Comparison of ENCODE assay signal across 23 cellular contexts in the genomic region with DNA sequence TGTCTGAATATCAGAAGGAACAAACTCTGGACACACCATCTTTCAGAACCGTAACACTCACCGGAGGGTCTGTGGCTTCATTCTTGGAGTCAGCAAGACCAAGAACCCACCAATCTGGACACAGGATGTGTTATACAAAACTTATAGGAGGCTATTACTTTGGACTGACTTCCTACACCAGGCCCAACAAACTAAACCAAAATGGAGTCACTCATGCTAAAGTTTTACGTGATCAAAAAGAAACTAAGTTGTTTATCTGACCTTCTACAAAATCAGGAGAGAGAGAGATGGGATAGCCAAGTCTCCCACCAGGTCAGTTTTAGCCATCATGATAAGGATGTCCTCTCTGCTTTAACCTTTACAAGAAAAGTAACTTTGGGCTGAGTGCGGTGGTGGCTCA. TPM values are rescaled to one million over a fixed set of nuclear protein-coding genes. Genes with fewer than 3 reads are reported as not detected.
DNase-seq lines count a peak whose midpoint lies in the region; ATAC-seq and TF ChIP-seq lines count a peak whose summit lies in the region.
"Had no signal": no experiment of that assay in that cellular context is flagged by ENCODE, and none has a peak within 500 bp of the region (broad histone marks: within the 10 kb centered on the region; RNA-seq: fewer than 3 reads in every experiment).

No MANE protein-coding gene starts in this region.

- DNase-seq in breast epithelium (ENCODE audit: low spot score in 2 of 2) (no peak), MCF 10A (ENCODE audit: unreplicated experiment) (no peak), body of pancreas (no peak), right lobe of liver (no peak), NCI-H128 (lab: John Stamatoyannopoulos, UW; ENCODE audit: unreplicated experiment) (no peak)
- DNase-seq: EL, NCI-H1417, NCI-H1694 treated with DMSO at 0.1 percent for 48 hours, NCI-H2081 treated with DMSO at 0.1 percent for 48 hours, NCI-H2171 treated with DMSO at 0.1 percent for 48 hours, NCI-H524 treated with DMSO at 0.1 percent for 48 hours, NCI-H82, SIG-M5 had no signal

- no peak for TF ChIP-seq CTCF in breast epithelium (IDR thresholded peaks at IDR 0.05)
- no peak for TF ChIP-seq CTCF in MCF 10A (IDR thresholded peaks at IDR 0.05; ENCODE audit: unreplicated experiment)
- TF ChIP-seq CTCF in body of pancreas (IDR thresholded peaks at IDR 0.05): no peak
- TF ChIP-seq CTCF in right lobe of liver (IDR thresholded peaks at IDR 0.05): no peak

- no peak overlapping the region for H3K4me3 ChIP-seq in breast epithelium
- no peak overlapping the region for H3K4me3 ChIP-seq in body of pancreas
- H3K4me3 ChIP-seq in right lobe of liver: peak overlapping the region in 1 of 3 donors; percentile 27

- peak overlapping the region; percentile 76 to 84 for H3K27ac ChIP-seq in breast epithelium
- peak overlapping the region in 3 of 4 donors; percentile 100 for H3K27ac ChIP-seq in body of pancreas
- H3K27ac ChIP-seq in right lobe of liver: peak overlapping the region in 2 of 3 donors; percentile 80 to 99
- H3K27ac ChIP-seq: KMS-11 had no signal

- H3K27ac Mint-ChIP-seq in MCF 10A (ENCODE audit: low read depth, unreplicated experiment): no peak overlapping the region
- H3K27ac Mint-ChIP-seq: B cell had no signal

- no peaks in the 10 kb centered on the region for H3K9me3 Mint-ChIP-seq in MCF 10A (ENCODE audit: unreplicated experiment)

- H3K36me3 ChIP-seq in breast epithelium (no peaks in the 10 kb centered on the region), body of pancreas (replicated peaks in 1 of 2; ENCODE audit: insufficient read depth in 1 of 2, low read depth in 2 of 2) (no peaks in the 10 kb centered on the region), right lobe of liver (no peaks in the 10 kb centered on the region)

- H3K9me3 ChIP-seq in breast epithelium (no peaks in the 10 kb centered on the region), body of pancreas (no peaks in the 10 kb centered on the region), right lobe of liver (no peaks in the 10 kb centered on the region)

- TF ChIP-seq POLR2A in breast epithelium (IDR thresholded peaks at IDR 0.05) (no peak), body of pancreas (IDR thresholded peaks at IDR 0.05) (no peak), right lobe of liver (IDR thresholded peaks at IDR 0.05) (no peak)

- H3K4me1 ChIP-seq in breast epithelium: peaks cover 0 to 11% of the 10 kb centered on the region in 2 donors
- H3K4me1 ChIP-seq in body of pancreas: peaks cover 71% of the 10 kb centered on the region
- H3K4me1 ChIP-seq in right lobe of liver: peaks cover 0 to 42% (median 18%) of the 10 kb centered on the region in 4 donors

- 70 to 81% methylated on average over 4 of the region's 4 CpGs for WGBS in body of pancreas, 2 donors
- WGBS in right lobe of liver (ENCODE audit: insufficient coverage, low coverage, low lambda C conversion rate, missing lambda C conversion rate): 100% methylated on average over 4 of the region's 4 CpGs

- intact Hi-C loops in breast epithelium (cut with DNase I; ENCODE audit: low total_unique reads) (no loop called here), MCF 10A (cut with micrococcal nuclease) (no loop called here), body of pancreas (cut with DNase I) (no loop called here), right lobe of liver (cut with DNase I) (no loop called here)

- POLR2A ChIA-PET in MCF 10A (lab: Yijun Ruan, JAX): interaction anchor here (1.2 kb wide), 1 partner anchor 66 kb away, joined by 4 read pairs; the partner anchor contains the start of genes NDUFA7 and RPS28

- H3K27me3 ChIP-seq in breast epithelium (no peaks in the 10 kb centered on the region), body of pancreas (no peaks in the 10 kb centered on the region), right lobe of liver (no peaks in the 10 kb centered on the region)

- H3K4me1 Mint-ChIP-seq in MCF 10A (ENCODE audit: insufficient read depth, unreplicated experiment): no peaks in the 10 kb centered on the region

- CTCF ChIA-PET in MCF 10A (lab: Yijun Ruan, JAX): interaction anchor here (0.7 to 1.2 kb wide), 2 partner anchors 8 to 21 kb away, joined by 3 read pairs; no protein-coding TSS in a partner anchor

- no peaks in the 10 kb centered on the region for H3K27me3 Mint-ChIP-seq in MCF 10A (ENCODE audit: insufficient read depth, unreplicated experiment)
- H3K27me3 Mint-ChIP-seq: B cell had no signal

- peaks cover 8% of the 10 kb centered on the region for H3K36me3 Mint-ChIP-seq in MCF 10A (ENCODE audit: insufficient read depth, unreplicated experiment)

- ATAC-seq in body of pancreas: no peak
- ATAC-seq in right lobe of liver: no peak
- no peak for ATAC-seq in GM21786 (IDR thresholded peaks at IDR 0.05; ENCODE audit: unreplicated experiment)
- no peak for ATAC-seq in GM18868 (IDR thresholded peaks at IDR 0.05; ENCODE audit: unreplicated experiment)
- no peak for ATAC-seq in GM21619 (IDR thresholded peaks at IDR 0.05; ENCODE audit: unreplicated experiment)
- ATAC-seq: Panc1, SK-N-SH treated with all-trans-retinoic acid at 6 μM for 48 hours had no signal

- no TSS peak for BruUV-seq in MCF 10A (replicated peaks; lab: Mats Ljungman, UMichigan)

- no peak overlapping the region for H3K4me3 Mint-ChIP-seq in MCF 10A (ENCODE audit: unreplicated experiment)
- H3K4me3 Mint-ChIP-seq: B cell, CD14-positive monocyte had no signal

RNA-seq across cellular contexts. Expression of gene RAB11B, which starts 3.2 kb away (rescaled TPM):
- 10 to 100 TPM; 39.5 to 57.7 (median 41.3) TPM for total RNA-seq in breast epithelium
- 67.2 and 73.3 TPM in 2 replicates for total RNA-seq in MCF 10A (2022)
- total RNA-seq in body of pancreas: 10 to 100 TPM; 47.7 to 50.4 TPM
- total RNA-seq in right lobe of liver: 10 to 100 TPM; 27.2 to 58.0 (median 54.2) TPM

RNA-seq across cellular contexts. Expression of gene ANGPTL4, which starts 23.0 kb away (rescaled TPM):
- 100 to 1,000 TPM in 2 of 3 donors, 10 to 100 TPM in 1; 90.9 to 186 (median 118) TPM for total RNA-seq in breast epithelium
- 12.6 and 32.8 TPM in 2 replicates for total RNA-seq in MCF 10A (2022)
- total RNA-seq in body of pancreas: 100 to 1,000 TPM in 1 of 2 donors, 10 to 100 TPM in 1; 68.7 to 110 TPM
- 100 to 1,000 TPM in 3 of 6 experiments, 10 to 100 TPM in 2, 1 to 10 TPM in 1; 2.3 to 204 (median 125) TPM for total RNA-seq in right lobe of liver
- total RNA-seq: A172, B cell, HT1080 had no signal

RNA-seq across cellular contexts. Expression of gene MARCHF2, which starts 26.1 kb away (rescaled TPM):
- 100 to 1,000 TPM; 126 to 224 (median 132) TPM for total RNA-seq in breast epithelium
- 8.3 and 11.5 TPM in 2 replicates for total RNA-seq in MCF 10A (2022)
- 10 to 100 TPM; 32.9 to 35.9 TPM for total RNA-seq in body of pancreas
- total RNA-seq in right lobe of liver: 100 to 1,000 TPM in 2 of 6 experiments, 10 to 100 TPM in 4; 22.5 to 146 (median 32.3) TPM

RNA-seq across cellular contexts. Expression of gene KANK3, which starts 43.9 kb away (rescaled TPM):
- total RNA-seq in breast epithelium: 10 to 100 TPM in 1 of 3 donors, 1 to 10 TPM in 2; 5.6 to 26.2 (median 7.8) TPM
- total RNA-seq in MCF 10A (2022): 0.79 and 1.2 TPM in 2 replicates
- total RNA-seq in body of pancreas: 10 to 100 TPM in 1 of 2 donors, 1 to 10 TPM in 1; 9.1 to 25.7 TPM
- total RNA-seq in right lobe of liver: 1 to 10 TPM; 2.9 to 6.0 (median 4.2) TPM
- total RNA-seq: HT1080 had no signal

RNA-seq across cellular contexts. Expression of gene HNRNPM, which starts 57.8 kb away (rescaled TPM):
- 100 to 1,000 TPM in 2 of 3 donors, 10 to 100 TPM in 1; 84.8 to 153 (median 116) TPM for total RNA-seq in breast epithelium
- 149 and 161 TPM in 2 replicates for total RNA-seq in MCF 10A (2022)
- 100 to 1,000 TPM in 1 of 2 donors, 10 to 100 TPM in 1; 64.9 to 146 TPM for total RNA-seq in body of pancreas
- 10 to 100 TPM; 31.8 to 82.5 (median 58.6) TPM for total RNA-seq in right lobe of liver
